10 cellular contexts compared by ENCODE assay signal in the genomic region with DNA sequence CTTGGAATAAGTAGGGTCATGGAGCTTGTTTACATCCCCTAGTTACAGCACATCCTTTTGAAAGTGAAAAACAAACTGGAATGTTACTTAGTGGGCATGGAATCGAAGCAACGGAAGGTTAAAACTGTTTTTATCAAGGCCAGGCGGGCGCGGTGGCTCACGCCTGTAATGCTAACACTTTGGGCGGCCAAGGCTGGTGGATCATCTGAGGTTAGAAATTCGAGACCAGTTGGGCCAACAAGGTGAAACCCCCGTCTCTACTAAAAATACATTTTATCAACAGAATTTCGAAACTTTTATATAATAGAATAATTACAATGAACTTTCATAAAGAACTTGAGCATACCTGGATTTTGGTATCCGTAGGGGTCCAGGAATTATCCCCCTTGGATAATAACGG. TPM values are rescaled to one million over a fixed set of nuclear protein-coding genes. Genes with fewer than 3 reads are reported as not detected.
DNase-seq lines count a peak whose midpoint lies in the region; ATAC-seq and TF ChIP-seq lines count a peak whose summit lies in the region.
"Had no signal": no experiment of that assay in that cellular context is flagged by ENCODE, and none has a peak within 500 bp of the region (broad histone marks: within the 10 kb centered on the region; RNA-seq: fewer than 3 reads in every experiment).

No MANE protein-coding gene starts in this region.

- H3K18ac ChIP-seq in IMR-90 (ENCODE audit: low read depth, low read length), result no peak overlapping the region

- peak overlapping the region; percentile 98 for H3K27ac ChIP-seq in 22Rv1
- no peak overlapping the region for H3K27ac ChIP-seq in IMR-90 (ENCODE audit: insufficient read depth, low read length)
- peak overlapping the region; percentile 100 for H3K27ac ChIP-seq in caudate nucleus (ENCODE audit: low read depth, low read length)

- no peak overlapping the region for H2BK5ac ChIP-seq in IMR-90 (ENCODE audit: low read depth, low read length, poor library complexity, severe bottlenecking)

- DNase-seq in IMR-90 (no peak), caudate nucleus (lab: John Stamatoyannopoulos, UW) (no peak), amniotic stem cell (lab: John Stamatoyannopoulos, UW) (no peak), cortex of kidney (lab: John Stamatoyannopoulos, UW) (no peak), middle frontal gyrus (ENCODE audit: extremely low spot score, low spot score) (no peak)
- DNase-seq: activated effector memory CD4-positive, alpha-beta T cell treated with Interleukin-2 at 50 U/mL for 16 hours; KG1 had no signal

- H3K14ac ChIP-seq in IMR-90 (replicated peaks; ENCODE audit: low read depth, low read length), result no peak overlapping the region

- TF ChIP-seq POLR2A in IMR-90 (IDR thresholded peaks at IDR 0.05; ENCODE audit: low read depth, low read length), result no peak
- TF ChIP-seq POLR2A in GM18505 (IDR thresholded peaks at IDR 0.05; ENCODE audit: borderline replicate concordance, extremely low read depth, insufficient read depth, insufficient read length), result no peak

- peaks cover 16 to 28% of the 10 kb centered on the region in 2 experiments for H3K79me1 ChIP-seq in IMR-90 (ENCODE audit: low read depth in 1 of 2, low read length in 2 of 2)

- intact Hi-C loops in IMR-90 (cut with micrococcal nuclease), result no loop called here

- H2BK20ac ChIP-seq in IMR-90 (ENCODE audit: low read depth, low read length), result no peak overlapping the region

- H3K9me1 ChIP-seq in IMR-90 (ENCODE audit: insufficient read depth, low read length), result peaks cover 4% of the 10 kb centered on the region

- WGBS in IMR-90 (ENCODE audit: extremely low coverage in 2 of 2, insufficient read length in 1 of 2), 2 experiments, result no CpG with 5 or more reads among the region's 12 CpGs

- H3K27me3 ChIP-seq in IMR-90 (ENCODE audit: control insufficient read depth, insufficient read depth, low read length), result no peaks in the 10 kb centered on the region
- H3K27me3 ChIP-seq in mucosa of stomach (ENCODE audit: control insufficient read depth, insufficient read depth, low read length), result no peaks in the 10 kb centered on the region

- BruUV-seq in IMR-90 (replicated peaks; lab: Mats Ljungman, UMichigan), result no TSS peak

- H2AK5ac ChIP-seq in IMR-90 (ENCODE audit: low read depth, low read length), result peak overlapping the region; percentile 23; the same call in 1 of the 2 replicates

- no peak overlapping the region for H2AFZ ChIP-seq in IMR-90 (replicated peaks; ENCODE audit: low read length, poor library complexity)

- peak overlapping the region; percentile 92 for H4K5ac ChIP-seq in IMR-90 (ENCODE audit: low read depth, low read length)

- no peaks in the 10 kb centered on the region for H4K20me1 ChIP-seq in IMR-90 (ENCODE audit: insufficient read depth, low read length)

- in situ Hi-C loops in IMR-90 (cut with MboI; ENCODE audit: low sequenced_read_pairs), result no loop called here

- POLR2A ChIA-PET in IMR-90 (lab: Charles Lee; ENCODE audit: unreplicated experiment), result no interaction called here

- peak overlapping the region; percentile 14; the same call in 1 of the 2 replicates for H3K4ac ChIP-seq in IMR-90 (ENCODE audit: low read depth, low read length)

- ATAC-seq in IMR-90 (ENCODE audit: low read depth) (no peak), GM18505 (IDR thresholded peaks at IDR 0.05; ENCODE audit: unreplicated experiment) (no peak)

- H4K91ac ChIP-seq in IMR-90 (ENCODE audit: insufficient read depth, low read depth, low read length), result no peak overlapping the region

- peak overlapping the region; percentile 3; the same call in 1 of the 2 replicates for H3K23ac ChIP-seq in IMR-90 (ENCODE audit: low read depth, low read length)

- H3K36me3 ChIP-seq in IMR-90 (ENCODE audit: control insufficient read depth, insufficient read depth, low read length) (peaks cover 12% of the 10 kb centered on the region), mucosa of stomach (ENCODE audit: control insufficient read depth, insufficient read depth, low read length) (peaks cover 5% of the 10 kb centered on the region)

- H3K4me1 ChIP-seq in IMR-90 (ENCODE audit: control insufficient read depth, insufficient read depth, low read length) (peaks cover 8% of the 10 kb centered on the region), mucosa of stomach (ENCODE audit: control insufficient read depth, insufficient read depth, low read length) (peaks cover 19% of the 10 kb centered on the region)

- no peak overlapping the region for H3K56ac ChIP-seq in IMR-90 (ENCODE audit: extremely low read depth, insufficient read depth, low read length)

- H3K9ac ChIP-seq in IMR-90 (ENCODE audit: low read depth, low read length), result no peak overlapping the region
- peak overlapping the region; percentile 92 for H3K9ac ChIP-seq in mucosa of stomach (ENCODE audit: low read length)

- no peak overlapping the region for H2BK15ac ChIP-seq in IMR-90 (ENCODE audit: low read depth, low read length)

- peak overlapping the region; percentile 86 for H3K4me2 ChIP-seq in IMR-90 (ENCODE audit: low read depth, low read length)

- no peak overlapping the region for H2BK120ac ChIP-seq in IMR-90 (ENCODE audit: low read depth, low read length)

- H2AK9ac ChIP-seq in IMR-90 (replicated peaks; ENCODE audit: low read depth, low read length, poor library complexity), result no peak overlapping the region

- dilution Hi-C loops in IMR-90 (cut with HindIII; ENCODE audit: low sequenced_read_pairs, unreplicated experiment), result no loop called here

- peak overlapping the region; percentile 60 to 96; a peak in 3 of 4 replicates for H4K8ac ChIP-seq in IMR-90 (ENCODE audit: low read depth in 2 of 2, low read length in 2 of 2)

- H3K9me3 ChIP-seq in IMR-90 (ENCODE audit: control insufficient read depth, insufficient read depth, low read length), result no peaks in the 10 kb centered on the region
- no peaks in the 10 kb centered on the region for H3K9me3 ChIP-seq in mucosa of stomach (ENCODE audit: control insufficient read depth, low read length)

- no peak for TF ChIP-seq RAD21 in IMR-90 (IDR thresholded peaks at IDR 0.05; ENCODE audit: low read length)

- TF ChIP-seq CTCF in 22Rv1 (IDR thresholded peaks at IDR 0.05) (no peak), IMR-90 (conservative IDR thresholded peaks at IDR 0.05; ENCODE audit: low read depth, low read length) (no peak)

- CTCF ChIA-PET in IMR-90 (lab: Yijun Ruan, JAX), result no interaction called here

- H3K4me3 ChIP-seq in IMR-90 (ENCODE audit: insufficient read depth, low read depth, low read length) (peak overlapping the region; percentile 75; the same call in 1 of the 2 replicates), mucosa of stomach (ENCODE audit: low read length) (peak overlapping the region; percentile 80)

TF ChIP-seq in IMR-90, 13 proteins besides CTCF, POLR2A, EP300 and RAD21:
- TF ChIP-seq MAZ (IDR thresholded peaks at IDR 0.05; ENCODE audit: borderline replicate concordance, low read depth, low read length) (no peak), USF2 (IDR thresholded peaks at IDR 0.05; ENCODE audit: low read depth, low read length) (no peak), CHD1 (IDR thresholded peaks at IDR 0.05; ENCODE audit: low read depth, low read length) (no peak), NFE2L2 (IDR thresholded peaks at IDR 0.05; ENCODE audit: low read depth, low read length) (no peak), BHLHE40 (IDR thresholded peaks at IDR 0.05; ENCODE audit: low read depth, low read length) (no peak), CEBPB (IDR thresholded peaks at IDR 0.05; ENCODE audit: low read depth, low read length) (no peak), MAFK (IDR thresholded peaks at IDR 0.05; ENCODE audit: low read depth, low read length) (no peak), FOS (IDR thresholded peaks at IDR 0.05; ENCODE audit: low read depth, low read length) (no peak), SMC3 (IDR thresholded peaks at IDR 0.05; ENCODE audit: low read depth, low read length) (no peak), RCOR1 (IDR thresholded peaks at IDR 0.05; ENCODE audit: insufficient replicate concordance, low read length) (no peak), ELK1 (IDR thresholded peaks at IDR 0.05; ENCODE audit: borderline replicate concordance, low read depth, low read length) (no peak)
TF ChIP-seq in IMR-90: peak in this region for 0.

RNA-seq across cellular contexts. Expression of gene TMED4, which starts 1.1 kb away (rescaled TPM):
- 68.0 and 92.7 TPM in 2 replicates for total RNA-seq in IMR-90 (2012; rRNA removed)
- 57.3 and 58.6 TPM in 2 replicates for polyA plus RNA-seq in IMR-90 (2012; rRNA removed)
- 44.5 and 118 TPM in 2 replicates for polyA plus RNA-seq in IMR-90 (2012; cell fraction: cytosol; rRNA removed)
- polyA plus RNA-seq in IMR-90 (2012; cell fraction: nucleus; rRNA removed; ENCODE audit: low replicate concordance), result 104 and 122 TPM in 2 replicates

RNA-seq across cellular contexts. Expression of gene DDX56, which starts 9.4 kb away (rescaled TPM):
- total RNA-seq in IMR-90 (2012; rRNA removed), result 56.9 and 67.7 TPM in 2 replicates
- 58.2 and 59.4 TPM in 2 replicates for polyA plus RNA-seq in IMR-90 (2012; rRNA removed)
- 30.4 and 32.4 TPM in 2 replicates for polyA plus RNA-seq in IMR-90 (2012; cell fraction: cytosol; rRNA removed)
- 167 and 209 TPM in 2 replicates for polyA plus RNA-seq in IMR-90 (2012; cell fraction: nucleus; rRNA removed; ENCODE audit: low replicate concordance)

RNA-seq across cellular contexts. Expression of gene OGDH, which starts 23.3 kb away (rescaled TPM):
- 52.8 and 56.5 TPM in 2 replicates for total RNA-seq in IMR-90 (2012; rRNA removed)
- 47.4 and 47.5 TPM in 2 replicates for polyA plus RNA-seq in IMR-90 (2012; rRNA removed)
- 34.5 and 44.6 TPM in 2 replicates for polyA plus RNA-seq in IMR-90 (2012; cell fraction: cytosol; rRNA removed)
- 38.0 and 54.5 TPM in 2 replicates for polyA plus RNA-seq in IMR-90 (2012; cell fraction: nucleus; rRNA removed; ENCODE audit: low replicate concordance)

RNA-seq across cellular contexts. Expression of gene NPC1L1, which starts 42.0 kb away (rescaled TPM):
- total RNA-seq in IMR-90 (2012; rRNA removed), result not detected in 2 replicates
- polyA plus RNA-seq in IMR-90 (2012; rRNA removed), result 0.03 and 0.07 TPM in 2 replicates
- 0.08 TPM in 1 of 2 replicates, not detected in the other for polyA plus RNA-seq in IMR-90 (2012; cell fraction: cytosol; rRNA removed)
- polyA plus RNA-seq in IMR-90 (2012; cell fraction: nucleus; rRNA removed; ENCODE audit: low replicate concordance), result 0.09 and 0.10 TPM in 2 replicates
